1 cellular context compared by ENCODE assay signal in genomic region chr19:6737284-6737872, GRCh38.
A peak's percentile ranks its signal among the peaks of the same experiment; 100 is the strongest.
TF ChIP-seq lines count a peak whose summit lies in the region.

GPR108 (minus strand) TSS chr19:6737580; CDS start chr19:6737576, 4 bp downstream.

TF ChIP-seq in K562, 482 proteins besides CTCF, POLR2A, EP300 and RAD21 (continued from another document and continues in another):
- TF ChIP-seq ZNF639 (CRISPR knock-in tag; conservative IDR thresholded peaks at IDR 0.05 in 1 of 2, IDR thresholded peaks at IDR 0.05 in 1 of 2): no peak
- peak; percentile 82 for TF ChIP-seq THAP12 (CRISPR knock-in tag; IDR thresholded peaks at IDR 0.05)
- TF ChIP-seq SRSF1 (IDR thresholded peaks at IDR 0.05; ENCODE audit: low read depth, low read length): no peak
- TF ChIP-seq ZNF551 (CRISPR knock-in tag; IDR thresholded peaks at IDR 0.05): no peak
- no peak for TF ChIP-seq ZNF175 (CRISPR knock-in tag; IDR thresholded peaks at IDR 0.05; ENCODE audit: low read depth)
- TF ChIP-seq ZNF263 (CRISPR knock-in tag; IDR thresholded peaks at IDR 0.05; ENCODE audit: borderline replicate concordance): no peak; the same call in 1 of the 2 replicates
- TF ChIP-seq ZNF740 (CRISPR knock-in tag; IDR thresholded peaks at IDR 0.05): no peak; the same call in 1 of the 2 replicates
- no peak for TF ChIP-seq ZNF740 (tag; IDR thresholded peaks at IDR 0.05)
- TF ChIP-seq E2F3 (CRISPR knock-in tag; IDR thresholded peaks at IDR 0.05): no peak
- no peak for TF ChIP-seq BRF1 (IDR thresholded peaks at IDR 0.05; ENCODE audit: borderline replicate concordance, extremely low read depth, insufficient read length)
- TF ChIP-seq YBX1 (IDR thresholded peaks at IDR 0.05): no peak
- TF ChIP-seq ZNF217 (CRISPR knock-in tag; IDR thresholded peaks at IDR 0.05): no peak
- no peak for TF ChIP-seq ZNF212 (CRISPR knock-in tag; IDR thresholded peaks at IDR 0.05)
- no peak for TF ChIP-seq ZMIZ1 (IDR thresholded peaks at IDR 0.05; ENCODE audit: low read depth in 2 of 2, low read length in 2 of 2)
- TF ChIP-seq ELK3 (CRISPR knock-in tag; IDR thresholded peaks at IDR 0.05): no peak
- TF ChIP-seq ARID1B (IDR thresholded peaks at IDR 0.05): peak; percentile 32; the same call in 1 of the 2 replicates
- peak; percentile 52; the same call in 1 of the 2 replicates for TF ChIP-seq RNF2 (IDR thresholded peaks at IDR 0.05)
- no peak for TF ChIP-seq ZNF282 (CRISPR knock-in tag; IDR thresholded peaks at IDR 0.05)
- no peak for TF ChIP-seq SIRT6 (IDR thresholded peaks at IDR 0.05; ENCODE audit: low read depth, low read length)
- no peak; the same call in 1 of the 2 replicates for TF ChIP-seq KLF13 (tag; IDR thresholded peaks at IDR 0.05; ENCODE audit: borderline replicate concordance, low read depth)
- peak; percentile 94; the same call in 1 of the 2 replicates for TF ChIP-seq RB1 (IDR thresholded peaks at IDR 0.05; ENCODE audit: low read depth)
- no peak for TF ChIP-seq ZBTB26 (CRISPR knock-in tag; IDR thresholded peaks at IDR 0.05)
- TF ChIP-seq ZNF699 (CRISPR knock-in tag; IDR thresholded peaks at IDR 0.05; ENCODE audit: insufficient replicate concordance): no peak
- TF ChIP-seq ZBTB43 (CRISPR knock-in tag; IDR thresholded peaks at IDR 0.05): no peak
- TF ChIP-seq KLF16 (IDR thresholded peaks at IDR 0.05): no peak
- TF ChIP-seq THRAP3 (IDR thresholded peaks at IDR 0.05; ENCODE audit: borderline replicate concordance): no peak
- TF ChIP-seq HSF4 (CRISPR knock-in tag; IDR thresholded peaks at IDR 0.05; ENCODE audit: borderline replicate concordance): no peak
- TF ChIP-seq RBM39 (optimal IDR thresholded peaks at IDR 0.05; ENCODE audit: low read depth, low read length): no peak
- no peak for TF ChIP-seq RNF219 (CRISPR knock-in tag; IDR thresholded peaks at IDR 0.05)
- TF ChIP-seq HDAC1 (IDR thresholded peaks at IDR 0.05): no peak
- no peak for TF ChIP-seq TFE3 (CRISPR knock-in tag; IDR thresholded peaks at IDR 0.05)
- no peak for TF ChIP-seq SMC3 (conservative IDR thresholded peaks at IDR 0.05; ENCODE audit: insufficient read depth, low read depth, low read length)
- peak; percentile 51; the same call in 1 of the 2 replicates for TF ChIP-seq PRMT5 (CRISPR knock-in tag; IDR thresholded peaks at IDR 0.05)
- peak; percentile 78 for TF ChIP-seq FOXM1 (IDR thresholded peaks at IDR 0.05; ENCODE audit: low read depth)
- TF ChIP-seq FOXM1 (CRISPR knock-in tag; IDR thresholded peaks at IDR 0.05; ENCODE audit: low read depth): no peak
- no peak for TF ChIP-seq SNIP1 (IDR thresholded peaks at IDR 0.05; ENCODE audit: low read depth)
- no peak for TF ChIP-seq ZNF696 (CRISPR knock-in tag; conservative IDR thresholded peaks at IDR 0.05)
- no peak for TF ChIP-seq PML (IDR thresholded peaks at IDR 0.05; ENCODE audit: low read length)
- TF ChIP-seq ETS1 (conservative IDR thresholded peaks at IDR 0.05; ENCODE audit: control insufficient read depth, low read depth, low read length): 0 out of 2 replicates have a peak, but pooled peaks have one; percentile 53
- no peak for TF ChIP-seq STAT5A (IDR thresholded peaks at IDR 0.05; ENCODE audit: borderline replicate concordance, low read length)
- TF ChIP-seq POLR2B (IDR thresholded peaks at IDR 0.05; ENCODE audit: low read depth, partially characterized antibody): no peak
- TF ChIP-seq ZNF121 (CRISPR knock-in tag; conservative IDR thresholded peaks at IDR 0.05): no peak
- TF ChIP-seq SP1 (CRISPR knock-in tag; IDR thresholded peaks at IDR 0.05): peak; percentile 94
- no peak for TF ChIP-seq HMBOX1 (IDR thresholded peaks at IDR 0.05)
- peak; percentile 98 for TF ChIP-seq BHLHE40 (IDR thresholded peaks at IDR 0.05; ENCODE audit: low read length)
- no peak for TF ChIP-seq NR4A1 (CRISPR knock-in tag; IDR thresholded peaks at IDR 0.05)
- peak; percentile 32; the same call in 1 of the 2 replicates for TF ChIP-seq NR4A1 (tag; IDR thresholded peaks at IDR 0.05)
- TF ChIP-seq EP400 (IDR thresholded peaks at IDR 0.05): no peak; the same call in 1 of the 2 replicates
- TF ChIP-seq SREBF2 (CRISPR knock-in tag; IDR thresholded peaks at IDR 0.05): no peak
